Comparison of ENCODE assay signal across 13 cellular contexts in genomic region chr10:72812798-72813430, GRCh38.
DNase-seq lines count a peak whose midpoint lies in the region; ATAC-seq and TF ChIP-seq lines count a peak whose summit lies in the region.
"Had no signal": no experiment of that assay in that cellular context is flagged by ENCODE, and none has a peak within 500 bp of the region (broad histone marks: within the 10 kb centered on the region; RNA-seq: fewer than 3 reads in every experiment).

No MANE protein-coding gene starts in this region.

- H3K36me3 ChIP-seq in uterus (no peaks in the 10 kb centered on the region), body of pancreas (replicated peaks in 1 of 2; ENCODE audit: insufficient read depth in 1 of 2, low read depth in 2 of 2) (no peaks in the 10 kb centered on the region)
- H3K36me3 ChIP-seq: suprapubic skin had no signal

- TF ChIP-seq POLR2A in uterus (IDR thresholded peaks at IDR 0.05): no peak
- no peak for TF ChIP-seq POLR2A in body of pancreas (IDR thresholded peaks at IDR 0.05)

- H3K4me1 Mint-ChIP-seq in HFFc6 (ENCODE audit: low read depth): peaks cover 60% of the 10 kb centered on the region

- no peak overlapping the region for H3K4me3 ChIP-seq in uterus
- no peak overlapping the region for H3K4me3 ChIP-seq in body of pancreas
- H3K4me3 ChIP-seq: dorsolateral prefrontal cortex, suprapubic skin had no signal

- peak overlapping the region; percentile 72 for H3K4me3 Mint-ChIP-seq in HFFc6

- no peaks in the 10 kb centered on the region for H3K9me3 Mint-ChIP-seq in HFFc6

- WGBS in body of pancreas, 2 donors: 73 to 87% methylated on average over 4 of the region's 4 CpGs

- H3K9me3 ChIP-seq in uterus: no peaks in the 10 kb centered on the region
- no peaks in the 10 kb centered on the region for H3K9me3 ChIP-seq in body of pancreas
- H3K9me3 ChIP-seq: suprapubic skin had no signal

- TF ChIP-seq CTCF in HFFc6 (IDR thresholded peaks at IDR 0.05) (no peak), uterus (IDR thresholded peaks at IDR 0.05) (no peak), body of pancreas (IDR thresholded peaks at IDR 0.05) (no peak)

- no peaks in the 10 kb centered on the region for H3K27me3 ChIP-seq in uterus
- H3K27me3 ChIP-seq in body of pancreas: no peaks in the 10 kb centered on the region
- H3K27me3 ChIP-seq: dorsolateral prefrontal cortex, suprapubic skin had no signal

- ATAC-seq in GM19035 (IDR thresholded peaks at IDR 0.05; ENCODE audit: unreplicated experiment) (no peak), body of pancreas (no peak)

- DNase-seq in A172 (ENCODE audit: low spot score) (peak; percentile 78), HFFc6 (peak; percentile 85), amniotic stem cell (lab: John Stamatoyannopoulos, UW) (peak; percentile 65), glomerular visceral epithelial cell (ENCODE audit: extremely low spot score) (peak; percentile 76), hypothalamus (lab: John Stamatoyannopoulos, UW) (no peak), uterus (no peak), body of pancreas (no peak)
- DNase-seq: dorsolateral prefrontal cortex; hippocampal formation; NCI-H1694 treated with DMSO at 0.1 percent for 48 hours; NK-92 treated with Interleukin-12 subunit alpha and Interleukin-12 subunit beta, amount 100 ng/mL, for 24 hours had no signal

- H3K27ac Mint-ChIP-seq in HFFc6: peak overlapping the region; percentile 88

- H3K4me1 ChIP-seq in uterus (no peaks in the 10 kb centered on the region), body of pancreas (no peaks in the 10 kb centered on the region)

- intact Hi-C loops in uterus (cut with DNase I; ENCODE audit: low total_unique reads) (no loop called here), body of pancreas (cut with DNase I) (no loop called here)

- H3K36me3 Mint-ChIP-seq in HFFc6 (ENCODE audit: low read depth): peaks cover 9% of the 10 kb centered on the region

- H3K27me3 Mint-ChIP-seq in HFFc6 (ENCODE audit: insufficient read depth): no peaks in the 10 kb centered on the region

- H3K27ac ChIP-seq in uterus (peak overlapping the region in 1 of 2 donors; percentile 66), body of pancreas (no peak overlapping the region)
- H3K27ac ChIP-seq: suprapubic skin had no signal

Comparison
In these comparisons a context has a peak if more than half of its experiments do, and no peak if none do; other contexts are left out.
1. DNase-seq: peak in A172 (single experiment), HFFc6 (single experiment), amniotic stem cell (single experiment) and glomerular visceral epithelial cell (single experiment); none in hypothalamus (0 of 51), uterus (0 of 2) and body of pancreas (0 of 4).